Comparison of ENCODE assay signal across 1 cellular context in genomic region chr21:39313457-39314154, GRCh38.
TF ChIP-seq lines count a peak whose summit lies in the region.

Gene BRWD1, minus strand, starts transcription at chr21:39313632. Its CDS starts 141 bp downstream, at chr21:39313491.

TF ChIP-seq in K562, 482 proteins besides CTCF, POLR2A, EP300 and RAD21 (continued from another document and continues in another):
- TF ChIP-seq ZBTB40 (IDR thresholded peaks at IDR 0.05) (peak; percentile 82), ZBTB40 (CRISPR knock-in tag; IDR thresholded peaks at IDR 0.05) (no peak), ZNF124 (CRISPR knock-in tag; IDR thresholded peaks at IDR 0.05) (no peak), PHB2 (IDR thresholded peaks at IDR 0.05; ENCODE audit: low read depth) (no peak), ZSCAN29 (IDR thresholded peaks at IDR 0.05) (peak; percentile 77), REST (CRISPR knock-in tag; IDR thresholded peaks at IDR 0.05; ENCODE audit: low read depth) (peak; percentile 73; the same call in 1 of the 2 replicates), POLR2AphosphoS5 (IDR thresholded peaks at IDR 0.05; ENCODE audit: control insufficient read depth, insufficient read depth, low read depth, low read length) (peak; percentile 64), CGGBP1 (CRISPR knock-in tag; IDR thresholded peaks at IDR 0.05) (peak; percentile 97), RB1 (IDR thresholded peaks at IDR 0.05; ENCODE audit: low read depth) (peak; percentile 94), POLR3A (IDR thresholded peaks at IDR 0.05; ENCODE audit: borderline replicate concordance, extremely low read depth, insufficient read depth, insufficient read length) (no peak), FOXO4 (CRISPR knock-in tag; IDR thresholded peaks at IDR 0.05) (no peak), STAT5B (CRISPR knock-in tag; IDR thresholded peaks at IDR 0.05) (no peak), NFATC3 (IDR thresholded peaks at IDR 0.05) (peak; percentile 60; the same call in 1 of the 2 replicates), SOX6 (IDR thresholded peaks at IDR 0.05) (peak; percentile 69), ZNF507 (tag; conservative IDR thresholded peaks at IDR 0.05) (no peak), MEIS2 (IDR thresholded peaks at IDR 0.05; ENCODE audit: partially characterized antibody) (no peak), BDP1 (IDR thresholded peaks at IDR 0.05; ENCODE audit: insufficient read depth, insufficient read length) (no peak), ZNF184 (CRISPR knock-in tag; IDR thresholded peaks at IDR 0.05) (no peak), CBX2 (IDR thresholded peaks at IDR 0.05; ENCODE audit: insufficient read depth, low read length, poor library complexity, severe bottlenecking) (no peak), DDX20 (tag; IDR thresholded peaks at IDR 0.05; ENCODE audit: low read depth) (no peak), ZNF583 (CRISPR knock-in tag; IDR thresholded peaks at IDR 0.05) (0 out of 2 replicates have a peak, but pooled peaks have one; percentile 35), HSF4 (CRISPR knock-in tag; IDR thresholded peaks at IDR 0.05; ENCODE audit: borderline replicate concordance) (no peak), ZNF778 (CRISPR knock-in tag; IDR thresholded peaks at IDR 0.05) (no peak), ZNF445 (CRISPR knock-in tag; IDR thresholded peaks at IDR 0.05; ENCODE audit: low read depth) (no peak), BCL6 (CRISPR knock-in tag; IDR thresholded peaks at IDR 0.05) (0 out of 2 replicates have a peak, but pooled peaks have one; percentile 5), ZEB2 (IDR thresholded peaks at IDR 0.05) (0 out of 2 replicates have a peak, but pooled peaks have one; percentile 53), ETV5 (CRISPR knock-in tag; IDR thresholded peaks at IDR 0.05; ENCODE audit: low read depth) (0 out of 2 replicates have a peak, but pooled peaks have one; percentile 64), ZBTB33 (CRISPR knock-in tag; IDR thresholded peaks at IDR 0.05) (peak; percentile 63; the same call in 1 of the 2 replicates), TBP (optimal IDR thresholded peaks at IDR 0.05; ENCODE audit: low read depth, low read length) (peak; percentile 93), TRIM28 (IDR thresholded peaks at IDR 0.05) (peak; percentile 88), CBX1 (IDR thresholded peaks at IDR 0.05; ENCODE audit: low read depth) (peak; percentile 91), CTBP1 (IDR thresholded peaks at IDR 0.05; ENCODE audit: borderline replicate concordance) (peak; percentile 100), TAF9B (IDR thresholded peaks at IDR 0.05; ENCODE audit: partially characterized antibody) (peak; percentile 99), MTA1 (IDR thresholded peaks at IDR 0.05; ENCODE audit: borderline replicate concordance) (peak; percentile 82; the same call in 1 of the 2 replicates), SAP30 (IDR thresholded peaks at IDR 0.05; ENCODE audit: borderline replicate concordance, insufficient read depth, low read depth, low read length, poor library complexity, severe bottlenecking) (peak; percentile 33), MCM7 (IDR thresholded peaks at IDR 0.05) (no peak), ELF4 (CRISPR knock-in tag; IDR thresholded peaks at IDR 0.05) (peak; percentile 52; the same call in 1 of the 2 replicates), NFE2 (IDR thresholded peaks at IDR 0.05; ENCODE audit: low read depth) (peak; percentile 10; the same call in 1 of the 2 replicates), NCOA6 (IDR thresholded peaks at IDR 0.05) (peak; percentile 76; the same call in 1 of the 2 replicates), ZC3H8 (IDR thresholded peaks at IDR 0.05) (peak; percentile 88; the same call in 1 of the 2 replicates), ARNT (IDR thresholded peaks at IDR 0.05) (peak in 1 of 2 experiments; percentile 83; a peak in 3 of 4 replicates), KDM5B (IDR thresholded peaks at IDR 0.05; ENCODE audit: insufficient replicate concordance, low read depth, low read length) (peak; percentile 86), ZNF592 (IDR thresholded peaks at IDR 0.05) (peak; percentile 88), CBFB (CRISPR knock-in tag; IDR thresholded peaks at IDR 0.05) (no peak), MAX (CRISPR knock-in tag; IDR thresholded peaks at IDR 0.05) (peak; percentile 97), NR3C1 (CRISPR knock-in tag; IDR thresholded peaks at IDR 0.05) (no peak), POLR2B (IDR thresholded peaks at IDR 0.05; ENCODE audit: low read depth, partially characterized antibody) (no peak)
